In genomic region chr1:86423473-86423872, GRCh38 we compare ENCODE assay signal across 1 cellular context.
TF ChIP-seq lines count a peak whose summit lies in the region.

No MANE protein-coding gene starts in this region.

TF ChIP-seq in GM23338, 12 proteins besides CTCF, POLR2A, EP300 and RAD21 (continued from another document):
- TF ChIP-seq REST (IDR thresholded peaks at IDR 0.05; ENCODE audit: unreplicated experiment) (no peak), NANOG (IDR thresholded peaks at IDR 0.05; ENCODE audit: borderline replicate concordance) (no peak), ETS1 (IDR thresholded peaks at IDR 0.05) (no peak)
